In the genomic region with DNA sequence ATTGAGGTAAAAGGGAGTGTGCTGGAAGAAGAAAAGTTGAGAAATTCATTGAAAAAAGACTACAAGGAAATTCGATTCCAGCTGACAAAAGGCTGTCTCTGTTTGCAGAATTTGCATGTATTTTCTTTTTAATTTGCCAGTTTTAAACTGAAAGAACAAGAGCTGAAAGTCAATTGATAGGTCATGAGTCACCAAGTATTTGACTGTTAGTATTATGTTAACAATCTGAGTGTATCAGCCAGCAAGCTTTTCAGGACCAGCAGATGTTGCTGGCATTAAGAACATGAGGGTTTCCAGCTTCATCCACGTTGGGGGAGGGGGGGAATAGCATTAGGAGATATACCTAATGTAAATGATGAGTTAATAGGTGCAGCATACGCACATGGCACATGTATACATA, we compare ENCODE assay signal across 16 cellular contexts.
DNase-seq lines count a peak whose midpoint lies in the region; ATAC-seq and TF ChIP-seq lines count a peak whose summit lies in the region.
"Had no signal": no experiment of that assay in that cellular context is flagged by ENCODE, and none has a peak within 500 bp of the region (broad histone marks: within the 10 kb centered on the region; RNA-seq: fewer than 3 reads in every experiment).

No MANE protein-coding gene starts in this region.

- H3K9me3 ChIP-seq in WERI-Rb-1 (ENCODE audit: severe bottlenecking): no peaks in the 10 kb centered on the region
- H3K9me3 ChIP-seq: BLaER1 had no signal

- peak overlapping the region; percentile 45 for H3K27ac ChIP-seq in WERI-Rb-1
- H3K27ac ChIP-seq: BLaER1, dorsolateral prefrontal cortex had no signal

- H3K36me3 ChIP-seq in WERI-Rb-1: no peaks in the 10 kb centered on the region
- H3K36me3 ChIP-seq: BLaER1 had no signal

- no peak overlapping the region for H3K4me3 ChIP-seq in WERI-Rb-1 (ENCODE audit: low read depth, low read length)
- H3K4me3 ChIP-seq: BLaER1, dorsolateral prefrontal cortex had no signal

- no peak for ATAC-seq in HG02852 (IDR thresholded peaks at IDR 0.05; ENCODE audit: unreplicated experiment)
- no peak for ATAC-seq in GM21825 (IDR thresholded peaks at IDR 0.05; ENCODE audit: unreplicated experiment)
- ATAC-seq: activated CD4-positive, alpha-beta T cell treated with anti-CD3 and anti-CD28 coated beads for 36 hours had no signal

- no peak for TF ChIP-seq CTCF in WERI-Rb-1 (IDR thresholded peaks at IDR 0.05; ENCODE audit: low read depth, low read length)

- H3K27me3 ChIP-seq in WERI-Rb-1 (ENCODE audit: insufficient read depth, low read depth, severe bottlenecking): no peaks in the 10 kb centered on the region
- H3K27me3 ChIP-seq: BLaER1 had no signal

- DNase-seq in ACHN (peak; percentile 70), HK-2 (ENCODE audit: unreplicated experiment) (peak; percentile 4), WERI-Rb-1 (peak; percentile 73), glomerular visceral epithelial cell (ENCODE audit: extremely low spot score) (peak; percentile 53), NCI-H1436 treated with DMSO at 0.1 percent for 48 hours (lab: John Stamatoyannopoulos, UW) (no peak), NCI-H187 treated with DMSO at 0.1 percent for 48 hours (lab: John Stamatoyannopoulos, UW) (no peak)
- DNase-seq: activated CD4-positive, alpha-beta T cell treated with anti-CD3 and anti-CD28 coated beads for 36 hours; activated naive CD4-positive, alpha-beta T cell treated with anti-CD3 and anti-CD28 coated beads, Interleukin-2, amount 50 U/mL, for 16 hours; dorsolateral prefrontal cortex; NCI-H2171 treated with DMSO at 0.1 percent for 48 hours; SHP77 treated with DMSO at 0.1 percent for 48 hours; stimulated activated CD4-positive, alpha-beta T cell treated with anti-CD3 and anti-CD28 coated beads, Interleukin-2, amount 100 ng/mL, for 48 hours; substantia nigra had no signal

- in situ Hi-C loops in ACHN (cut with HindIII; ENCODE audit: low pct_ligation_motif_present, low pct_unique_long_range_greater_than_20kb, low sequenced_read_pairs): no loop called here

Comparison
In these comparisons a context has a peak if more than half of its experiments do, and no peak if none do; other contexts are left out.
1. DNase-seq: peak in ACHN (single experiment), HK-2 (single experiment), WERI-Rb-1 (single experiment) and glomerular visceral epithelial cell (single experiment); none in NCI-H1436 treated with DMSO at 0.1 percent for 48 hours (single experiment) and NCI-H187 treated with DMSO at 0.1 percent for 48 hours (single experiment).